Comparison of ENCODE assay signal across 28 cellular contexts in genomic region chr12:19925881-19926665, GRCh38.
"Had no signal": no experiment of that assay in that cellular context is flagged by ENCODE, and none has a peak within 500 bp of the region (broad histone marks: within the 10 kb centered on the region; RNA-seq: fewer than 3 reads in every experiment).

No MANE protein-coding gene starts in this region.

- FAIRE-seq: colon, endometrium had no signal

- H3K4me1 ChIP-seq: adrenal gland, body of pancreas, sigmoid colon, suprapubic skin had no signal

- DNase-seq: activated CD4-positive, alpha-beta T cell treated with anti-CD3 and anti-CD28 coated beads for 48 hours; activated CD4-positive, alpha-beta T cell treated with anti-CD3 and anti-CD28 coated beads, Interleukin-2, amount 50 U/mL, for 48 hours; activated CD8-positive, alpha-beta memory T cell treated with anti-CD3 and anti-CD28 coated beads for 24 hours; activated effector memory CD4-positive, alpha-beta T cell treated with anti-CD3 and anti-CD28 coated beads, Interleukin-2, amount 50 U/mL, for 16 hours; activated naive CD4-positive, alpha-beta T cell treated with anti-CD3 and anti-CD28 coated beads for 36 hours; activated naive CD8-positive, alpha-beta T cell treated with anti-CD3 and anti-CD28 coated beads for 36 hours; adrenal gland; aorta; body of pancreas; dermis blood vessel endothelial cell; effector CD8-positive, alpha-beta T cell; islet precursor cell; left ventricle myocardium superior; mammary epithelial cell; naive thymus-derived CD4-positive, alpha-beta T cell; occipital lobe; sigmoid colon; stimulated activated naive CD4-positive, alpha-beta T cell; T-helper 17 cell; T1000; tibial artery; WERI-Rb-1 had no signal

- H3K4me3 ChIP-seq: adrenal gland, body of pancreas, hepatocyte, neural progenitor cell, sigmoid colon, suprapubic skin, tibial artery had no signal

- ATAC-seq: activated CD4-positive, CD25-positive, alpha-beta regulatory T cell treated with anti-CD3 and anti-CD28 coated beads, Interleukin-2, amount 50 U/mL, for 24 hours; body of pancreas; left ventricle myocardium superior; naive thymus-derived CD4-positive, alpha-beta T cell; T-helper 17 cell had no signal

- H3K36me3 ChIP-seq: adrenal gland, neural progenitor cell, sigmoid colon, suprapubic skin, tibial artery, WERI-Rb-1 had no signal

- H3K27ac ChIP-seq: adrenal gland, body of pancreas, hepatocyte, neural progenitor cell, sigmoid colon, suprapubic skin, tibial artery, WERI-Rb-1 had no signal

- H3K27me3 ChIP-seq: adrenal gland, body of pancreas, hepatocyte, neural progenitor cell, sigmoid colon, suprapubic skin, tibial artery had no signal

- H3K9me3 ChIP-seq: adrenal gland, body of pancreas, sigmoid colon, suprapubic skin, tibial artery had no signal
